8 cellular contexts compared by ENCODE assay signal in the genomic region with DNA sequence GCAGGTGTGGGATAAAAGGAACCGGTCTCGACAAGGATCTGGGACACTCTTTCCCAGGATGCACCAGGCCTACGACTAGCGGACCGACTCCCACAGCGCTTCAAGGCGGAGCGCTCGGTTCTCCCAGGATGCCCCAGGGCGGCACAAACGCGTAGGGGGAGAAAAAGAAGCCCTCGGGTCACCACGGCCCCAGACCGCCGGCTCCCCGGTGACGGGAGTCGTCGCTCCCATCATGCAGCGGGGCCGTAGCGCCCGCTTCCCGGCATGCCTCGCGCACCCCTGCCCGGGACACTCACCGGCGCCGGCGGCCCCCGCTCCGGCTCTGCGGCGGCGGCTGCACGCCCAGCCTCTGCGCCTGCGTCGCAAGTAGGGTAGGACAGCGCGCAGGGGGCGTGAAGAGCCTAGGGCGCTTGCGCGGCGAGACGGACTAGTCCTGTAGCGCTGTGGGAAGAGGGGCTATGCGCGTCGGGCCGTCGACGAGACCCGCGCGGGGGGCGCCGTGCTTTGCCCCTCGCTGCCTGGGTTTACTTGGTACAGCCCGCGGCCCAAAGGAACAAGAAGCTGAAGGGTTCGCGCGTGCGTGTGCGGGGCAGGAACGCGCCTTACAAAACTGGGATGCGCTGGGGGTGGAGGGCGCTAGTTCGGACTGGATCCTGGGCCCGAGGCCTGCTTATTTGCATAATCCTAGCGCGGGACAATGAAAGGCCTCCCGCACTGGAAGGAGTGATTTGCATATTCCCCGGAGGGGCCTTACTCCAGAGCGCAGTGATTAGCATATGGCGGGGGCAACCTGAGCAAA. TPM values are rescaled to one million over a fixed set of nuclear protein-coding genes. Genes with fewer than 3 reads are reported as not detected.
DNase-seq lines count a peak whose midpoint lies in the region; ATAC-seq and FAIRE-seq lines count a peak whose summit lies in the region.

A gene with protein sequence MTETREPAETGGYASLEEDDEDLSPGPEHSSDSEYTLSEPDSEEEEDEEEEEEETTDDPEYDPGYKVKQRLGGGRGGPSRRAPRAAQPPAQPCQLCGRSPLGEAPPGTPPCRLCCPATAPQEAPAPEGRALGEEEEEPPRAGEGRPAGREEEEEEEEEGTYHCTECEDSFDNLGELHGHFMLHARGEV (minus strand): TSS at position 368 of the 799 bp plus-strand sequence. CDS start 5,325 bp downstream, outside the sequence.

- H3K36me3 ChIP-seq in BLaER1: peaks cover 21% of the 10 kb centered on the region

- no peaks in the 10 kb centered on the region for H3K9me3 ChIP-seq in BLaER1

- peak within 1 kb of the TSS; percentile 94 for H3K4me2 ChIP-seq in BLaER1

- H3K27ac ChIP-seq in BLaER1: peak within 1 kb of the TSS; percentile 98

- no peaks in the 10 kb centered on the region for H3K27me3 ChIP-seq in BLaER1

- H3K4me3 ChIP-seq in BLaER1: peak within 1 kb of the TSS; percentile 81

- FAIRE-seq in GM19239 (lab: Jason Lieb, UNC): peak; percentile 96

- peaks cover 29% of the 10 kb centered on the region for H4K20me1 ChIP-seq in BLaER1

- ATAC-seq in HG03442 (IDR thresholded peaks at IDR 0.05; ENCODE audit: unreplicated experiment): peak; percentile 81
- peak; percentile 89 for ATAC-seq in left lobe of liver

- peak; percentile 93 for DNase-seq in GM19239 (ENCODE audit: insufficient read length, low spot score)
- peak; percentile 99 to 100 for DNase-seq in NCI-H526 (lab: John Stamatoyannopoulos, UW)
- peak; percentile 73 to 75 for DNase-seq in activated CD4-positive, alpha-beta T cell treated with anti-CD3 and anti-CD28 coated beads, Interleukin-2, amount 50 U/mL, for 24 hours (ENCODE audit: low read depth in 1 of 2, low spot score in 1 of 2)
- DNase-seq in dedifferentiated amniotic fluid mesenchymal stem cell (ENCODE audit: extremely low spot score): peak; percentile 81
- DNase-seq in left lobe of liver (ENCODE audit: low spot score): peak; percentile 88
- peak; percentile 86 to 87 for DNase-seq in stimulated activated CD4-positive, alpha-beta T cell treated with anti-CD3 and anti-CD28 coated beads, Interleukin-2, amount 100 ng/mL, for 24 hours

- H3K9ac ChIP-seq in BLaER1: peak within 1 kb of the TSS; percentile 96

- H3K4me1 ChIP-seq in BLaER1: peaks cover 55% of the 10 kb centered on the region

RNA-seq across cellular contexts. Expression of the gene that starts here (rescaled TPM):
- total RNA-seq in left lobe of liver: 15.7 TPM

Comparison
In these comparisons a context has a peak if more than half of its experiments do, and no peak if none do; other contexts are left out.
1. Peak in every context shown above with its lines: DNase-seq, ATAC-seq, H3K4me3 ChIP-seq and H3K27ac ChIP-seq.